In genomic region chr2:196954001-196954400, GRCh38 we compare ENCODE assay signal across 26 cellular contexts. TPM values are rescaled to one million over a fixed set of nuclear protein-coding genes. Genes with fewer than 3 reads are reported as not detected.
A peak's percentile ranks its signal among the peaks of the same experiment; 100 is the strongest.
DNase-seq lines count a peak whose midpoint lies in the region; ATAC-seq and TF ChIP-seq lines count a peak whose summit lies in the region.
"Had no signal": no experiment of that assay in that cellular context is flagged by ENCODE, and none has a peak within 500 bp of the region (broad histone marks: within the 10 kb centered on the region; RNA-seq: fewer than 3 reads in every experiment).

No MANE protein-coding gene starts in this region.

- H3K27ac Mint-ChIP-seq in progenitor cell of endocrine pancreas, result peak overlapping the region; percentile 92
- no peak overlapping the region for H3K27ac Mint-ChIP-seq in activated CD4-positive, alpha-beta T cell treated with anti-CD3 and anti-CD28 coated beads, Interleukin-2, amount 10 ng/mL, durations not matched to agents 7 days and 5 days
- H3K27ac Mint-ChIP-seq: activated naive CD8-positive, alpha-beta T cell; CD4-positive, CD25-positive, alpha-beta regulatory T cell; effector memory CD8-positive, alpha-beta T cell; natural killer cell treated with Interleukin-12 subunit alpha and Interleukin-12 subunit beta and Interleukin-15 and Interleukin-18, amount 100 ng/mL, for 72 hours; T-helper 17 cell had no signal

- DNase-seq in NCI-H2227 (lab: John Stamatoyannopoulos, UW; ENCODE audit: unreplicated experiment), result peak; percentile 15
- no peak for DNase-seq in NCI-H2227 treated with DMSO at 0.1 percent for 48 hours (lab: John Stamatoyannopoulos, UW)
- peak; percentile 91 to 97 for DNase-seq in NCI-H1930 (lab: John Stamatoyannopoulos, UW)
- peak; percentile 76 for DNase-seq in NCI-H69 (lab: John Stamatoyannopoulos, UW)
- DNase-seq in progenitor cell of endocrine pancreas (ENCODE audit: low spot score, unreplicated experiment), result no peak
- DNase-seq in activated CD4-positive, alpha-beta T cell treated with anti-CD3 and anti-CD28 coated beads, Interleukin-2, amount 10 ng/mL, durations not matched to agents 7 days and 5 days, result no peak
- DNase-seq: activated CD4-positive, alpha-beta T cell treated with anti-CD3 and anti-CD28 coated beads for 1 hour; activated effector memory CD4-positive, alpha-beta T cell treated with Interleukin-2 at 50 U/mL for 16 hours; activated T-cell treated with anti-CD3 and anti-CD28 coated beads for 4 hours; aorta; CD4-positive, CD25-positive, alpha-beta regulatory T cell; effector memory CD8-positive, alpha-beta T cell; erythroblast; H7; kidney glomerular epithelial cell; MG63; mucosa of descending colon; NCI-H187 treated with DMSO at 0.1 percent for 48 hours; OCI-M1; SK-N-SH; stimulated activated naive CD8-positive, alpha-beta T cell treated with anti-CD3 and anti-CD28 coated beads, Interleukin-15, Interleukin-2, amounts not matched to agents 100 U/mL and 50 U/mL, for 24 hours; T-helper 17 cell had no signal

- H3K27me3 Mint-ChIP-seq in progenitor cell of endocrine pancreas, result no peaks in the 10 kb centered on the region
- H3K27me3 Mint-ChIP-seq in activated CD4-positive, alpha-beta T cell treated with anti-CD3 and anti-CD28 coated beads, Interleukin-2, amount 10 ng/mL, durations not matched to agents 7 days and 5 days, result peaks cover 6% of the 10 kb centered on the region

- CTCF ChIA-PET in activated CD4-positive, alpha-beta T cell treated with anti-CD3 and anti-CD28 coated beads, Interleukin-2, amount 10 ng/mL, durations not matched to agents 7 days and 5 days (lab: Charles Lee), result interaction anchor here (0.6 to 1.6 kb wide), 5 partner anchors 18 to 430 kb away, joined by 3 to 6 read pairs (median 3); no protein-coding TSS in a partner anchor

- POLR2A ChIA-PET in activated CD4-positive, alpha-beta T cell treated with anti-CD3 and anti-CD28 coated beads, Interleukin-2, amount 10 ng/mL, durations not matched to agents 7 days and 5 days (lab: Charles Lee), result interaction anchor here (0.6 kb wide), 1 partner anchor 8 kb away, joined by 5 read pairs; no protein-coding TSS in a partner anchor

- ATAC-seq in GM18519 (IDR thresholded peaks at IDR 0.05; ENCODE audit: low FRiP score, unreplicated experiment), result no peak
- ATAC-seq in GM21619 (IDR thresholded peaks at IDR 0.05; ENCODE audit: unreplicated experiment), result no peak
- ATAC-seq: effector memory CD8-positive, alpha-beta T cell; mucosa of descending colon; natural killer cell treated with Interleukin-12 subunit alpha and Interleukin-12 subunit beta and Interleukin-15 and Interleukin-18, amount 100 ng/mL, for 72 hours; stimulated activated naive CD8-positive, alpha-beta T cell treated with anti-CD3 and anti-CD28 coated beads, Interleukin-15, Interleukin-2, amounts not matched to agents 100 U/mL and 50 U/mL, for 24 hours; T-helper 17 cell had no signal

- peaks cover 37% of the 10 kb centered on the region for H3K4me1 Mint-ChIP-seq in progenitor cell of endocrine pancreas (ENCODE audit: low read depth)
- no peaks in the 10 kb centered on the region for H3K4me1 Mint-ChIP-seq in activated CD4-positive, alpha-beta T cell treated with anti-CD3 and anti-CD28 coated beads, Interleukin-2, amount 10 ng/mL, durations not matched to agents 7 days and 5 days
- H3K4me1 Mint-ChIP-seq: CD4-positive, CD25-positive, alpha-beta regulatory T cell had no signal

- H3K36me3 Mint-ChIP-seq in progenitor cell of endocrine pancreas (ENCODE audit: insufficient read depth), result peaks cover 1% of the 10 kb centered on the region
- no peaks in the 10 kb centered on the region for H3K36me3 Mint-ChIP-seq in activated CD4-positive, alpha-beta T cell treated with anti-CD3 and anti-CD28 coated beads, Interleukin-2, amount 10 ng/mL, durations not matched to agents 7 days and 5 days (ENCODE audit: low read depth)
- H3K36me3 Mint-ChIP-seq: activated naive CD8-positive, alpha-beta T cell; CD4-positive, CD25-positive, alpha-beta regulatory T cell had no signal

- peaks cover 4% of the 10 kb centered on the region for H3K9me3 Mint-ChIP-seq in progenitor cell of endocrine pancreas (ENCODE audit: low read depth)
- H3K9me3 Mint-ChIP-seq in activated CD4-positive, alpha-beta T cell treated with anti-CD3 and anti-CD28 coated beads, Interleukin-2, amount 10 ng/mL, durations not matched to agents 7 days and 5 days, result peaks cover 4% of the 10 kb centered on the region
- H3K9me3 Mint-ChIP-seq: CD4-positive, CD25-positive, alpha-beta regulatory T cell; effector memory CD8-positive, alpha-beta T cell; natural killer cell treated with Interleukin-12 subunit alpha and Interleukin-12 subunit beta and Interleukin-15 and Interleukin-18, amount 100 ng/mL, for 72 hours had no signal

- H3K4me3 Mint-ChIP-seq in progenitor cell of endocrine pancreas (ENCODE audit: low read depth), result peak overlapping the region; percentile 25
- no peak overlapping the region for H3K4me3 Mint-ChIP-seq in activated CD4-positive, alpha-beta T cell treated with anti-CD3 and anti-CD28 coated beads, Interleukin-2, amount 10 ng/mL, durations not matched to agents 7 days and 5 days
- H3K4me3 Mint-ChIP-seq: activated naive CD8-positive, alpha-beta T cell; CD4-positive, CD25-positive, alpha-beta regulatory T cell; effector memory CD8-positive, alpha-beta T cell; natural killer cell treated with Interleukin-12 subunit alpha and Interleukin-12 subunit beta and Interleukin-15 and Interleukin-18, amount 100 ng/mL, for 72 hours; T-helper 17 cell had no signal

- no peak for TF ChIP-seq CTCF in progenitor cell of endocrine pancreas (IDR thresholded peaks at IDR 0.05; ENCODE audit: unreplicated experiment)

RNA-seq across cellular contexts. Expression of gene PGAP1, which starts 27.5 kb away (rescaled TPM):
- 49.2 and 54.8 TPM in 2 replicates for total RNA-seq in progenitor cell of endocrine pancreas
- total RNA-seq in activated CD4-positive, alpha-beta T cell treated with anti-CD3 and anti-CD28 coated beads, Interleukin-2, amount 10 ng/mL, durations not matched to agents 7 days and 5 days, result 10 to 100 TPM; 39.0 to 42.0 TPM

Comparison
In these comparisons a context has a peak if more than half of its experiments do, and no peak if none do; other contexts are left out.
1. DNase-seq: peak in NCI-H2227 (single experiment), NCI-H1930 (2 of 2) and NCI-H69 (single experiment); none in NCI-H2227 treated with DMSO at 0.1 percent for 48 hours (single experiment), progenitor cell of endocrine pancreas (single experiment) and activated CD4-positive, alpha-beta T cell treated with anti-CD3 and anti-CD28 coated beads, Interleukin-2, amount 10 ng/mL, durations not matched to agents 7 days and 5 days (single experiment).